Comparison of ENCODE assay signal across 9 cellular contexts in genomic region chr6:80742481-80742880, GRCh38.
A peak's percentile ranks its signal among the peaks of the same experiment; 100 is the strongest.
DNase-seq lines count a peak whose midpoint lies in the region; ATAC-seq and TF ChIP-seq lines count a peak whose summit lies in the region.
"Had no signal": no experiment of that assay in that cellular context is flagged by ENCODE, and none has a peak within 500 bp of the region (broad histone marks: within the 10 kb centered on the region; RNA-seq: fewer than 3 reads in every experiment).

No MANE protein-coding gene starts in this region.

- H3K27ac ChIP-seq in breast epithelium (no peak overlapping the region), psoas muscle (no peak overlapping the region), prostate gland (no peak overlapping the region)
- H3K27ac ChIP-seq: pancreas had no signal

- H3K27me3 ChIP-seq in breast epithelium: no peaks in the 10 kb centered on the region
- H3K27me3 ChIP-seq in psoas muscle (ENCODE audit: insufficient read depth in 3 of 3, low read length in 2 of 3): no peaks in the 10 kb centered on the region
- no peaks in the 10 kb centered on the region for H3K27me3 ChIP-seq in prostate gland (replicated peaks; ENCODE audit: insufficient read depth)

- no peak overlapping the region for H3K27ac Mint-ChIP-seq in MCF 10A (ENCODE audit: low read depth, unreplicated experiment)
- no peak overlapping the region for H3K27ac Mint-ChIP-seq in type B pancreatic cell

- H3K36me3 ChIP-seq in breast epithelium (no peaks in the 10 kb centered on the region), psoas muscle (ENCODE audit: insufficient read depth in 1 of 2, low read depth in 1 of 2) (no peaks in the 10 kb centered on the region), prostate gland (no peaks in the 10 kb centered on the region)
- H3K36me3 ChIP-seq: pancreas had no signal

- H3K36me3 Mint-ChIP-seq in MCF 10A (ENCODE audit: insufficient read depth, unreplicated experiment) (no peaks in the 10 kb centered on the region), type B pancreatic cell (no peaks in the 10 kb centered on the region)

- POLR2A ChIA-PET in MCF 10A (lab: Yijun Ruan, JAX): interaction anchor here (0.5 to 0.7 kb wide), 2 partner anchors 117 to 985 kb away, joined by 3 read pairs; no protein-coding TSS in a partner anchor

- CTCF ChIA-PET in MCF 10A (lab: Yijun Ruan, JAX): interaction anchor here (0.5 to 1.7 kb wide), 22 partner anchors 9 to 1239 kb away, joined by 3 to 4 read pairs (median 3); no protein-coding TSS in a partner anchor

- H3K27me3 Mint-ChIP-seq in MCF 10A (ENCODE audit: insufficient read depth, unreplicated experiment) (no peaks in the 10 kb centered on the region), type B pancreatic cell (no peaks in the 10 kb centered on the region)

- H3K4me3 Mint-ChIP-seq in MCF 10A (ENCODE audit: unreplicated experiment) (no peak overlapping the region), type B pancreatic cell (no peak overlapping the region)

- ATAC-seq in GM21447 (IDR thresholded peaks at IDR 0.05; ENCODE audit: unreplicated experiment): no peak
- no peak for ATAC-seq in psoas muscle

- intact Hi-C loops in MCF 10A (cut with micrococcal nuclease) (loop anchor here (1.0 to 10.0 kb wide), 4 partner anchors 138 to 1010 kb away; partner anchors contain the start of gene TENT5A), breast epithelium (cut with DNase I; ENCODE audit: low total_unique reads) (no loop called here), psoas muscle (cut with DNase I) (no loop called here), prostate gland (cut with DNase I) (no loop called here)

- H3K4me3 ChIP-seq in breast epithelium: no peak overlapping the region
- H3K4me3 ChIP-seq in epithelial cell of proximal tubule (ENCODE audit: low read depth, low read length): no peak overlapping the region
- H3K4me3 ChIP-seq in psoas muscle: no peak overlapping the region
- no peak overlapping the region for H3K4me3 ChIP-seq in prostate gland
- H3K4me3 ChIP-seq: pancreas had no signal

- H3K9me3 Mint-ChIP-seq in MCF 10A (ENCODE audit: unreplicated experiment) (peaks cover 12% of the 10 kb centered on the region), type B pancreatic cell (no peaks in the 10 kb centered on the region)

- peaks cover 0 to 8% of the 10 kb centered on the region in 2 donors for H3K9me3 ChIP-seq in breast epithelium
- H3K9me3 ChIP-seq in psoas muscle: no peaks in the 10 kb centered on the region
- no peaks in the 10 kb centered on the region for H3K9me3 ChIP-seq in prostate gland
- H3K9me3 ChIP-seq: pancreas had no signal

- TF ChIP-seq POLR2A in breast epithelium (IDR thresholded peaks at IDR 0.05): no peak
- no peak for TF ChIP-seq POLR2A in prostate gland (IDR thresholded peaks at IDR 0.05)

- DNase-seq in MCF 10A (ENCODE audit: unreplicated experiment) (peak; percentile 47), breast epithelium (ENCODE audit: low spot score in 2 of 2) (no peak), NCI-H345 (lab: John Stamatoyannopoulos, UW) (peak; percentile 1), epithelial cell of proximal tubule (ENCODE audit: low read depth) (peak; percentile 9), type B pancreatic cell (ENCODE audit: extremely low spot score, unreplicated experiment) (no peak), psoas muscle (no peak), prostate gland (ENCODE audit: low spot score) (no peak)
- DNase-seq: pancreas had no signal

- 26 to 36% (median 29%) methylated on average over 2 of the region's 2 CpGs for WGBS in psoas muscle, 3 donors
- 25% methylated on average over 2 of the region's 2 CpGs for WGBS in prostate gland

- H3K4me1 ChIP-seq in breast epithelium (no peaks in the 10 kb centered on the region), psoas muscle (no peaks in the 10 kb centered on the region), prostate gland (replicated peaks) (no peaks in the 10 kb centered on the region)
- H3K4me1 ChIP-seq: pancreas had no signal

- TF ChIP-seq CTCF in MCF 10A (IDR thresholded peaks at IDR 0.05; ENCODE audit: unreplicated experiment) (peak; percentile 58), breast epithelium (IDR thresholded peaks at IDR 0.05) (no peak), epithelial cell of proximal tubule (conservative IDR thresholded peaks at IDR 0.05; ENCODE audit: low read depth, low read length) (peak; percentile 58), type B pancreatic cell (conservative IDR thresholded peaks at IDR 0.05) (peak; percentile 63), psoas muscle (IDR thresholded peaks at IDR 0.05) (no peak), prostate gland (IDR thresholded peaks at IDR 0.05) (no peak)

- H3K4me1 Mint-ChIP-seq in MCF 10A (ENCODE audit: insufficient read depth, unreplicated experiment): no peaks in the 10 kb centered on the region
- H3K4me1 Mint-ChIP-seq in type B pancreatic cell (ENCODE audit: unreplicated experiment): no peaks in the 10 kb centered on the region

- no TSS peak for BruUV-seq in MCF 10A (replicated peaks; lab: Mats Ljungman, UMichigan)

Comparison
In these comparisons a context has a peak if more than half of its experiments do, and no peak if none do; other contexts are left out.
1. DNase-seq: peak in MCF 10A (single experiment), NCI-H345 (single experiment) and epithelial cell of proximal tubule (single experiment); none in breast epithelium (0 of 2), type B pancreatic cell (single experiment), psoas muscle (0 of 2) and prostate gland (single experiment).
2. CTCF ChIP-seq: peak in MCF 10A (single experiment), epithelial cell of proximal tubule (single experiment) and type B pancreatic cell (single experiment); none in breast epithelium (0 of 3), psoas muscle (single experiment) and prostate gland (0 of 4).